22 cellular contexts compared by ENCODE assay signal in genomic region chr3:153673853-153674252, GRCh38.
DNase-seq lines count a peak whose midpoint lies in the region; ATAC-seq and TF ChIP-seq lines count a peak whose summit lies in the region.
"Had no signal": no experiment of that assay in that cellular context is flagged by ENCODE, and none has a peak within 500 bp of the region (broad histone marks: within the 10 kb centered on the region; RNA-seq: fewer than 3 reads in every experiment).

No MANE protein-coding gene starts in this region.

- no peaks in the 10 kb centered on the region for H3K4me1 ChIP-seq in mammary epithelial cell (ENCODE audit: insufficient read depth, low read length)
- H3K4me1 ChIP-seq in breast epithelium: no peaks in the 10 kb centered on the region
- no peaks in the 10 kb centered on the region for H3K4me1 ChIP-seq in foreskin keratinocyte
- no peaks in the 10 kb centered on the region for H3K4me1 ChIP-seq in tibial nerve
- H3K4me1 ChIP-seq: HAP-1 had no signal

- BruUV-seq in mammary epithelial cell (replicated peaks; lab: Mats Ljungman, UMichigan): no TSS peak

- no peaks in the 10 kb centered on the region for H3K79me2 ChIP-seq in mammary epithelial cell (ENCODE audit: insufficient read depth, low read length)

- no peak overlapping the region for H3K4me3 ChIP-seq in mammary epithelial cell (replicated peaks in 1 of 3; ENCODE audit: insufficient read depth in 1 of 3, low read depth in 2 of 3, low read length in 3 of 3)
- H3K4me3 ChIP-seq in breast epithelium: no peak overlapping the region
- no peak overlapping the region for H3K4me3 ChIP-seq in tibial nerve
- H3K4me3 ChIP-seq: GM23338, HAP-1 had no signal

- H3K4me1 Mint-ChIP-seq in activated CD8-positive, alpha-beta T cell treated with anti-CD3 and anti-CD28 coated beads for 36 hours (ENCODE audit: low read depth): peaks cover 2% of the 10 kb centered on the region
- H3K4me1 Mint-ChIP-seq in activated CD8-positive, alpha-beta T cell treated with anti-CD3 and anti-CD28 coated beads, Interleukin-2, amount 10 ng/mL, durations not matched to agents 7 days and 5 days (ENCODE audit: low read depth): no peaks in the 10 kb centered on the region
- H3K4me1 Mint-ChIP-seq in immature natural killer cell: no peaks in the 10 kb centered on the region
- H3K4me1 Mint-ChIP-seq: CD8-positive, alpha-beta memory T cell; GM23338 had no signal

- CTCF ChIA-PET in activated CD8-positive, alpha-beta T cell treated with anti-CD3 and anti-CD28 coated beads for 36 hours (lab: Charles Lee): no interaction called here
- CTCF ChIA-PET in activated CD8-positive, alpha-beta T cell treated with anti-CD3 and anti-CD28 coated beads, Interleukin-2, amount 10 ng/mL, durations not matched to agents 7 days and 5 days (lab: Charles Lee): no interaction called here
- CTCF ChIA-PET in mammary epithelial cell (lab: Charles Lee; ENCODE audit: low non-redundant PET): no interaction called here

- POLR2A ChIA-PET in activated CD8-positive, alpha-beta T cell treated with anti-CD3 and anti-CD28 coated beads for 36 hours (lab: Charles Lee): no interaction called here
- POLR2A ChIA-PET in activated CD8-positive, alpha-beta T cell treated with anti-CD3 and anti-CD28 coated beads, Interleukin-2, amount 10 ng/mL, durations not matched to agents 7 days and 5 days (lab: Charles Lee): no interaction called here

- H3K9me3 ChIP-seq in mammary epithelial cell (replicated peaks; ENCODE audit: insufficient read depth, low read length) (no peaks in the 10 kb centered on the region), breast epithelium (no peaks in the 10 kb centered on the region), tibial nerve (no peaks in the 10 kb centered on the region)
- H3K9me3 ChIP-seq: HAP-1 had no signal

- no peak overlapping the region for H3K4me3 Mint-ChIP-seq in activated CD8-positive, alpha-beta T cell treated with anti-CD3 and anti-CD28 coated beads for 36 hours
- H3K4me3 Mint-ChIP-seq in activated CD8-positive, alpha-beta T cell treated with anti-CD3 and anti-CD28 coated beads, Interleukin-2, amount 10 ng/mL, durations not matched to agents 7 days and 5 days: no peak overlapping the region
- no peak overlapping the region for H3K4me3 Mint-ChIP-seq in immature natural killer cell
- H3K4me3 Mint-ChIP-seq: CD8-positive, alpha-beta memory T cell; GM23338; IgD-negative memory B cell had no signal

- in situ Hi-C loops in mammary epithelial cell (cut with MboI; ENCODE audit: low sequenced_read_pairs in 2 of 2): no loop called here

- H4K20me1 ChIP-seq in mammary epithelial cell (ENCODE audit: insufficient read depth, low read length): no peaks in the 10 kb centered on the region

- no peak for DNase-seq in activated CD8-positive, alpha-beta T cell treated with anti-CD3 and anti-CD28 coated beads for 36 hours
- no peak for DNase-seq in activated CD8-positive, alpha-beta T cell treated with anti-CD3 and anti-CD28 coated beads, Interleukin-2, amount 10 ng/mL, durations not matched to agents 7 days and 5 days
- DNase-seq in mammary epithelial cell (peak; percentile 2), breast epithelium (ENCODE audit: low spot score in 2 of 2) (no peak), foreskin keratinocyte (peak in 1 of 2 donors; percentile 37), immature natural killer cell (no peak), tibial nerve (ENCODE audit: low spot score in 2 of 2) (no peak)
- DNase-seq: Calu3; CD8-positive, alpha-beta memory T cell; DMS153; NCI-H1694; NCI-H2081; NCI-H2171; NCI-H345; NCI-H524; NCI-H774; NK-92 treated with Interleukin-12 subunit alpha and Interleukin-12 subunit beta, amount 100 ng/mL, for 24 hours had no signal

- H2AFZ ChIP-seq in mammary epithelial cell (ENCODE audit: low read depth, low read length): no peak overlapping the region

- H3K9me3 Mint-ChIP-seq in activated CD8-positive, alpha-beta T cell treated with anti-CD3 and anti-CD28 coated beads for 36 hours: no peaks in the 10 kb centered on the region
- no peaks in the 10 kb centered on the region for H3K9me3 Mint-ChIP-seq in activated CD8-positive, alpha-beta T cell treated with anti-CD3 and anti-CD28 coated beads, Interleukin-2, amount 10 ng/mL, durations not matched to agents 7 days and 5 days (ENCODE audit: insufficient read depth)
- H3K9me3 Mint-ChIP-seq in immature natural killer cell: peaks cover 0 to 2% (median 0%) of the 10 kb centered on the region in 6 donors
- H3K9me3 Mint-ChIP-seq: GM23338 had no signal

- H3K36me3 ChIP-seq in mammary epithelial cell (ENCODE audit: insufficient read depth, low read length): no peaks in the 10 kb centered on the region
- H3K36me3 ChIP-seq in breast epithelium: no peaks in the 10 kb centered on the region
- H3K36me3 ChIP-seq in tibial nerve: no peaks in the 10 kb centered on the region
- H3K36me3 ChIP-seq: HAP-1 had no signal

- no peak overlapping the region for H3K27ac Mint-ChIP-seq in activated CD8-positive, alpha-beta T cell treated with anti-CD3 and anti-CD28 coated beads for 36 hours
- no peak overlapping the region for H3K27ac Mint-ChIP-seq in activated CD8-positive, alpha-beta T cell treated with anti-CD3 and anti-CD28 coated beads, Interleukin-2, amount 10 ng/mL, durations not matched to agents 7 days and 5 days
- no peak overlapping the region for H3K27ac Mint-ChIP-seq in immature natural killer cell
- H3K27ac Mint-ChIP-seq: GM23338, IgD-negative memory B cell had no signal

- no peak for TF ChIP-seq EP300 in tibial nerve (IDR thresholded peaks at IDR 0.05)

- dilution Hi-C loops in mammary epithelial cell (cut with HindIII; ENCODE audit: low sequenced_read_pairs): no loop called here

- H3K27me3 Mint-ChIP-seq in activated CD8-positive, alpha-beta T cell treated with anti-CD3 and anti-CD28 coated beads for 36 hours: no peaks in the 10 kb centered on the region
- no peaks in the 10 kb centered on the region for H3K27me3 Mint-ChIP-seq in activated CD8-positive, alpha-beta T cell treated with anti-CD3 and anti-CD28 coated beads, Interleukin-2, amount 10 ng/mL, durations not matched to agents 7 days and 5 days (ENCODE audit: low read depth)
- peaks cover 2 to 7% (median 4%) of the 10 kb centered on the region in 3 donors for H3K27me3 Mint-ChIP-seq in immature natural killer cell (ENCODE audit: low read depth in 3 of 3)
- H3K27me3 Mint-ChIP-seq: IgD-negative memory B cell had no signal

- no peak overlapping the region for H3K4me2 ChIP-seq in mammary epithelial cell (ENCODE audit: insufficient read depth, low read depth, low read length)
- H3K4me2 ChIP-seq: GM23338 had no signal

- peak; percentile 47 for ATAC-seq in activated CD8-positive, alpha-beta T cell treated with anti-CD3 and anti-CD28 coated beads for 36 hours
- ATAC-seq in activated CD8-positive, alpha-beta T cell treated with anti-CD3 and anti-CD28 coated beads, Interleukin-2, amount 10 ng/mL, durations not matched to agents 7 days and 5 days: no peak
- ATAC-seq in foreskin keratinocyte: peak; percentile 44
- ATAC-seq: GM23338, Panc1 had no signal

- H3K27me3 ChIP-seq in mammary epithelial cell (ENCODE audit: insufficient read depth, low read length): no peaks in the 10 kb centered on the region
- no peaks in the 10 kb centered on the region for H3K27me3 ChIP-seq in breast epithelium
- H3K27me3 ChIP-seq in foreskin keratinocyte: no peaks in the 10 kb centered on the region
- H3K27me3 ChIP-seq in tibial nerve: no peaks in the 10 kb centered on the region

- H3K27ac ChIP-seq in mammary epithelial cell (ENCODE audit: insufficient read depth, low read depth, low read length): no peak overlapping the region
- no peak overlapping the region for H3K27ac ChIP-seq in breast epithelium
- H3K27ac ChIP-seq in foreskin keratinocyte: no peak overlapping the region
- no peak overlapping the region for H3K27ac ChIP-seq in tibial nerve
- H3K27ac ChIP-seq: C4-2B had no signal

- no peak overlapping the region for H3K9ac ChIP-seq in mammary epithelial cell (ENCODE audit: insufficient read depth, low read length)

- no peak for TF ChIP-seq POLR2A in breast epithelium (IDR thresholded peaks at IDR 0.05)
- TF ChIP-seq POLR2A in tibial nerve (IDR thresholded peaks at IDR 0.05): no peak

- no peaks in the 10 kb centered on the region for H3K36me3 Mint-ChIP-seq in activated CD8-positive, alpha-beta T cell treated with anti-CD3 and anti-CD28 coated beads for 36 hours (ENCODE audit: low read depth)
- H3K36me3 Mint-ChIP-seq in activated CD8-positive, alpha-beta T cell treated with anti-CD3 and anti-CD28 coated beads, Interleukin-2, amount 10 ng/mL, durations not matched to agents 7 days and 5 days (ENCODE audit: low read depth): no peaks in the 10 kb centered on the region
- H3K36me3 Mint-ChIP-seq in immature natural killer cell: no peaks in the 10 kb centered on the region
- H3K36me3 Mint-ChIP-seq: IgD-negative memory B cell had no signal

- WGBS in mammary epithelial cell (ENCODE audit: low coverage, missing lambda C conversion rate): 38% methylated on average over 2 of the region's 2 CpGs
- 77 to 81% methylated on average over 2 of the region's 2 CpGs for WGBS in tibial nerve, 2 donors

- no peak for TF ChIP-seq CTCF in activated CD8-positive, alpha-beta T cell treated with anti-CD3 and anti-CD28 coated beads for 36 hours (IDR thresholded peaks at IDR 0.05)
- no peak for TF ChIP-seq CTCF in mammary epithelial cell (conservative IDR thresholded peaks at IDR 0.05 in 1 of 2, IDR thresholded peaks at IDR 0.05 in 1 of 2; ENCODE audit: extremely low read depth in 1 of 2, insufficient read depth in 1 of 2, low read depth in 1 of 2, low read length in 2 of 2)
- TF ChIP-seq CTCF in breast epithelium (IDR thresholded peaks at IDR 0.05): no peak
- TF ChIP-seq CTCF in foreskin keratinocyte (conservative IDR thresholded peaks at IDR 0.05): no peak
- no peak for TF ChIP-seq CTCF in tibial nerve (IDR thresholded peaks at IDR 0.05)

- intact Hi-C loops in activated CD8-positive, alpha-beta T cell treated with anti-CD3 and anti-CD28 coated beads for 36 hours (cut with micrococcal nuclease): no loop called here
- intact Hi-C loops in mammary epithelial cell (cut with micrococcal nuclease): no loop called here
- intact Hi-C loops in breast epithelium (cut with DNase I; ENCODE audit: low total_unique reads): no loop called here
